In genomic region chr6:157542405-157542943, GRCh38 we compare ENCODE assay signal across 19 cellular contexts.
"Had no signal": no experiment of that assay in that cellular context is flagged by ENCODE, and none has a peak within 500 bp of the region (broad histone marks: within the 10 kb centered on the region; RNA-seq: fewer than 3 reads in every experiment).

No MANE protein-coding gene starts in this region.

- DNase-seq: activated CD4-positive, alpha-beta memory T cell treated with anti-CD3 and anti-CD28 coated beads for 36 hours; activated CD4-positive, alpha-beta T cell treated with anti-CD3 and anti-CD28 coated beads for 4 hours; activated gamma-delta T cell treated with Interleukin-2 at 50 U/mL for 16 hours; central memory CD4-positive, alpha-beta T cell; dermis blood vessel endothelial cell; effector CD8-positive, alpha-beta T cell; heart left ventricle; left cardiac atrium; naive thymus-derived CD8-positive, alpha-beta T cell; stimulated activated CD4-positive, alpha-beta T cell treated with anti-CD3 and anti-CD28 coated beads, Interleukin-1b, Interleukin-23, amount 100 ng/mL, for 48 hours; T-helper 9 cell had no signal

- H3K9me3 Mint-ChIP-seq: activated CD4-positive, alpha-beta memory T cell treated with anti-CD3 and anti-CD28 coated beads for 36 hours; activated naive CD4-positive, alpha-beta T cell treated with anti-CD3 and anti-CD28 coated beads, Interleukin-2, amount 50 U/mL, for 24 hours had no signal

- H3K9me3 ChIP-seq: esophagus muscularis mucosa, gastroesophageal sphincter, heart left ventricle, prostate gland, thoracic aorta, upper lobe of left lung had no signal

- H3K27me3 ChIP-seq: esophagus muscularis mucosa, gastroesophageal sphincter, heart left ventricle, right atrium auricular region, upper lobe of left lung had no signal

- H3K27ac Mint-ChIP-seq: activated CD4-positive, alpha-beta memory T cell treated with anti-CD3 and anti-CD28 coated beads for 36 hours; activated naive CD4-positive, alpha-beta T cell treated with anti-CD3 and anti-CD28 coated beads, Interleukin-2, amount 50 U/mL, for 24 hours had no signal

- H3K27ac ChIP-seq: esophagus muscularis mucosa, gastroesophageal sphincter, prostate gland, right atrium auricular region, skin epidermis, thoracic aorta, upper lobe of left lung had no signal

- ATAC-seq: gastroesophageal sphincter; naive thymus-derived CD8-positive, alpha-beta T cell had no signal

- H3K4me3 ChIP-seq: esophagus muscularis mucosa, gastroesophageal sphincter, heart left ventricle, prostate gland, right atrium auricular region, skin epidermis, thoracic aorta, upper lobe of left lung had no signal

- H3K36me3 ChIP-seq: prostate gland, right atrium auricular region had no signal

- H3K36me3 Mint-ChIP-seq: activated naive CD4-positive, alpha-beta T cell treated with anti-CD3 and anti-CD28 coated beads, Interleukin-2, amount 50 U/mL, for 24 hours had no signal

- H3K27me3 Mint-ChIP-seq: activated naive CD4-positive, alpha-beta T cell treated with anti-CD3 and anti-CD28 coated beads, Interleukin-2, amount 50 U/mL, for 24 hours had no signal

- H3K4me3 Mint-ChIP-seq: activated CD4-positive, alpha-beta memory T cell treated with anti-CD3 and anti-CD28 coated beads for 36 hours; activated naive CD4-positive, alpha-beta T cell treated with anti-CD3 and anti-CD28 coated beads, Interleukin-2, amount 50 U/mL, for 24 hours; naive thymus-derived CD8-positive, alpha-beta T cell had no signal

- H3K4me1 ChIP-seq: prostate gland had no signal
